8 cellular contexts compared by ENCODE assay signal in the genomic region with DNA sequence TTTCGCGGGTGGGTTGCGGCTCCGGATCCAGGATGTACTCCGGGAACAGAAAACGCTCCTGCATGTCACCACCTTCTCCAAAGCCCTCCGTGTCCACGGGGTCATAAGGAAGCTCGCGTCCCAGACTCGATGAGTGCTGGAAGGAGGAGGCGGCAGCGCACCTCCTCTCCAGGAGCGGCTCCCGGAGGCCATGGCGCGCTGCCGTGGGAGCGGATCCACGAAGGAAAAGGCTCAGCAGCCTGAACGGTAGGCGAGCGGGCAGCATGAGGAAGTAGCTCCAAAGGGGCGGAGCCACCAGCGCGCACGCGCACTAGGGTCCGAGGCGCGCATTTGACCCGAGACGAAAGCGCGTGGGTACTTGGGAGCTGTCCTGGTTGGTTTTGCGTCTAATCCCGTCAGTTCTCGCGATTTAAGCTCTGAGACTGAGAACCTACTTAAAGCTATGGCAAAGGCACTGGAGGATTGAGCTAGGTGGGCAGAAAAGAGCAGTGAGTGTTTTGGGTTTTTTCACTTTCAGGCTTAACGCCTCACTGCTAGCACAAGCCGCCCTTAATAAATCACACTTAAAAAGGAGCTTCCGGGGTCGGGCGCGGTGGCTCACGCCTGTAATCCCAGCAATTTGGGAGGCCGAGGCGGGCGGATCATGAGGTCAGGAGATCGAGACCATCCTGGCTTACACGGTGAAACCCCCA. TPM values are rescaled to one million over a fixed set of nuclear protein-coding genes. Genes with fewer than 3 reads are reported as not detected.
A peak's percentile ranks its signal among the peaks of the same experiment; 100 is the strongest.
DNase-seq lines count a peak whose midpoint lies in the region; TF ChIP-seq lines count a peak whose summit lies in the region.

A gene (minus strand): TSS at position 286 of the 692 bp plus-strand sequence. CDS start 21 bp downstream, at position 265.

- peak within 1 kb of the TSS; percentile 91 for H3K4me3 ChIP-seq in effector memory CD4-positive, alpha-beta T cell (ENCODE audit: insufficient read depth, low read depth, low read length, poor library complexity, severe bottlenecking)

- DNase-seq in CMK (ENCODE audit: low read depth) (peak; percentile 95), GM20000 (ENCODE audit: low spot score) (peak; percentile 95), HT-29 (ENCODE audit: low spot score) (peak; percentile 99), NOMO-1 (lab: John Stamatoyannopoulos, UW; ENCODE audit: unreplicated experiment in 2 of 2) (peak; percentile 95 to 97), lung microvascular endothelial cell (ENCODE audit: low read depth in 2 of 2) (peak; percentile 98 to 99)
- peak; percentile 96 to 98 (median 97) for DNase-seq in effector memory CD4-positive, alpha-beta T cell
- peak; percentile 90 to 96 (median 95) for DNase-seq in stimulated activated CD4-positive, alpha-beta T cell treated with anti-CD3 and anti-CD28 coated beads, TNF-alpha, amount 100 ng/mL, for 48 hours (ENCODE audit: low read depth in 3 of 3)

- peak within 1 kb of the TSS; percentile 87 for H3K27ac ChIP-seq in effector memory CD4-positive, alpha-beta T cell (ENCODE audit: insufficient read depth, low read length, poor library complexity, severe bottlenecking)

- H3K4me1 ChIP-seq in effector memory CD4-positive, alpha-beta T cell (ENCODE audit: control insufficient read depth, insufficient read depth, low read length, poor library complexity, severe bottlenecking): peaks cover 43% of the 10 kb centered on the region

- H3K36me3 ChIP-seq in effector memory CD4-positive, alpha-beta T cell (ENCODE audit: control insufficient read depth, insufficient read depth, low read length): peaks cover 21% of the 10 kb centered on the region

- CTCF ChIA-PET in activated CD8-positive, alpha-beta memory T cell treated with anti-CD3 and anti-CD28 coated beads for 36 hours (lab: Charles Lee): interaction anchor here (0.6 to 1.9 kb wide), 4 partner anchors 13 to 328 kb away, joined by 3 to 11 read pairs (median 7); a partner anchor contains a TSS

- no peak for TF ChIP-seq CTCF in GM20000 (IDR thresholded peaks at IDR 0.05; ENCODE audit: extremely low read depth, missing control alignments)

- H3K27me3 ChIP-seq in effector memory CD4-positive, alpha-beta T cell (replicated peaks; ENCODE audit: control insufficient read depth, insufficient read depth, low read length, poor library complexity, severe bottlenecking): no peaks in the 10 kb centered on the region

- POLR2A ChIA-PET in activated CD8-positive, alpha-beta memory T cell treated with anti-CD3 and anti-CD28 coated beads for 36 hours (lab: Charles Lee): interaction anchor here (1.1 to 3.7 kb wide), 6 partner anchors 10 to 590 kb away, joined by 3 to 42 read pairs (median 7); a partner anchor contains a TSS

- H3K9me3 ChIP-seq in effector memory CD4-positive, alpha-beta T cell (ENCODE audit: control insufficient read depth, low read length): no peaks in the 10 kb centered on the region

RNA-seq across cellular contexts. Expression of the gene that starts here (rescaled TPM):
- 43.4 and 58.0 TPM in 2 replicates for total RNA-seq in HT-29 (2014; rRNA removed; shearing (Covaris generic))
- 10 to 100 TPM; 22.7 to 23.7 TPM for total RNA-seq in activated CD8-positive, alpha-beta memory T cell treated with anti-CD3 and anti-CD28 coated beads for 36 hours
- total RNA-seq in lung microvascular endothelial cell: 9.7 and 14.2 TPM in 2 replicates

Comparison
In these comparisons a context has a peak if more than half of its experiments do, and no peak if none do; other contexts are left out.
1. Peak in every context shown above with its lines: DNase-seq, H3K4me3 ChIP-seq and H3K27ac ChIP-seq.